Comparison of ENCODE assay signal across 25 cellular contexts in the genomic region with DNA sequence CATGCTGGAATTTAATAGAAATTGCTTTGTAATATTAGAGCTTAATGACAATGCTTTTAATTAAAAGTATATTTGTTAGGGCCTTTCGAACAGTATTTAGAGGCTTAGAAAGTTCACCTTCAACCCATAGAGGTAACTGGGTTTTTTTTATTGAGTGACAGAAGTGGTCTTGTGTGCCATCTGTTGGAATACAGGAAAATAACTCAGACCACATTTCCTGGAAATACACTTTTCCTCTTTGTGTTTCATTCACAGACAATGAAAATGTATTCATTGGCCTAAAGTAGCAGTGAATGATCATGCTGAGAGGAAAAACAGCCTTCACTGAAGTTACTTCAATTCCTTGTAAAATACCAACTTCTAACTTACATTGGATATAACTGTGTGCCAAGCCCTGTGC.
DNase-seq lines count a peak whose midpoint lies in the region; ATAC-seq, FAIRE-seq and TF ChIP-seq lines count a peak whose summit lies in the region.
"Had no signal": no experiment of that assay in that cellular context is flagged by ENCODE, and none has a peak within 500 bp of the region (broad histone marks: within the 10 kb centered on the region; RNA-seq: fewer than 3 reads in every experiment).

No MANE protein-coding gene starts in this region.

- H3K4me3 ChIP-seq in A549 (no peak overlapping the region), astrocyte of the cerebellum (ENCODE audit: low read depth, low read length) (no peak overlapping the region), kidney epithelial cell (ENCODE audit: low read depth, low read length) (no peak overlapping the region)
- H3K4me3 ChIP-seq: dorsolateral prefrontal cortex, thyroid gland had no signal

- H3K27me3 ChIP-seq in kidney epithelial cell (ENCODE audit: control insufficient read depth, insufficient read depth, low read length), result no peaks in the 10 kb centered on the region
- H3K27me3 ChIP-seq: dorsolateral prefrontal cortex, thyroid gland had no signal

- CTCF ChIA-PET in A549 (lab: Yijun Ruan, JAX), result interaction anchor here (0.6 to 2.1 kb wide), 2 partner anchors 28 to 210 kb away, joined by 5 to 8 read pairs; no protein-coding TSS in a partner anchor

- H3K4me2 ChIP-seq in A549, result no peak overlapping the region

- H3K36me3 ChIP-seq in kidney epithelial cell (ENCODE audit: control insufficient read depth, insufficient read depth, low read length), result peaks cover 2% of the 10 kb centered on the region
- H3K36me3 ChIP-seq: thyroid gland had no signal

- no peak for TF ChIP-seq POLR2A in A549 (IDR thresholded peaks at IDR 0.05; ENCODE audit: low read length)
- no peak for TF ChIP-seq POLR2A in GM12892 (IDR thresholded peaks at IDR 0.05; ENCODE audit: low read depth, low read length)

- H3K27ac ChIP-seq in A549, result no peak overlapping the region
- H3K27ac ChIP-seq: epithelial cell of prostate, thyroid gland had no signal

- ATAC-seq in A549, result no peak
- ATAC-seq in HG02571 (IDR thresholded peaks at IDR 0.05; ENCODE audit: unreplicated experiment), result no peak
- ATAC-seq: stimulated activated naive CD8-positive, alpha-beta T cell treated with anti-CD3 and anti-CD28 coated beads, Interleukin-15, Interleukin-2, amounts not matched to agents 100 U/mL and 50 U/mL, for 24 hours had no signal

- no peak for DNase-seq in A549 (ENCODE audit: low read depth in 1 of 2, low spot score in 1 of 2)
- DNase-seq in GM12892 (ENCODE audit: insufficient read length), result no peak
- no peak for DNase-seq in astrocyte of the cerebellum (ENCODE audit: low read depth)
- no peak for DNase-seq in kidney epithelial cell (ENCODE audit: low read depth)
- no peak for DNase-seq in NCI-H187 treated with DMSO at 0.1 percent for 48 hours (lab: John Stamatoyannopoulos, UW)
- no peak for DNase-seq in foreskin melanocyte
- no peak for DNase-seq in T-helper 1 cell
- DNase-seq: activated naive CD4-positive, alpha-beta T cell treated with anti-CD3 and anti-CD28 coated beads, Interleukin-2, amount 10 ng/mL, durations not matched to agents 7 days and 5 days; amygdala; CD4-positive, alpha-beta memory T cell; dorsolateral prefrontal cortex; foreskin fibroblast; HFFc6; hypothalamus; Kasumi-1; mammary epithelial cell; NCI-H1092 treated with DMSO at 0.1 percent for 48 hours; NCI-H2081 treated with DMSO at 0.1 percent for 48 hours; NCI-H524 treated with DMSO at 0.1 percent for 48 hours; stimulated activated CD4-positive, alpha-beta T cell treated with anti-CD3 and anti-CD28 coated beads, Interleukin-12 subunit alpha, Interleukin-12 subunit beta, amount 100 ng/mL, for 4 hours; stimulated activated CD4-positive, alpha-beta T cell treated with anti-CD3 and anti-CD28 coated beads, Interleukin-4, amount 100 ng/mL, for 4 hours; stimulated activated naive CD8-positive, alpha-beta T cell treated with anti-CD3 and anti-CD28 coated beads, Interleukin-15, Interleukin-2, amounts not matched to agents 100 U/mL and 50 U/mL, for 24 hours; thyroid gland had no signal

- 100% methylated on average over 1 of the region's 1 CpG for WGBS in A549 (ENCODE audit: missing lambda C conversion rate)

- TF ChIP-seq EP300 in A549 (IDR thresholded peaks at IDR 0.05), result no peak

- TF ChIP-seq CTCF in A549 (IDR thresholded peaks at IDR 0.05) (0 out of 3 replicates have a peak, but pooled peaks have one; percentile 9), astrocyte of the cerebellum (IDR thresholded peaks at IDR 0.05; ENCODE audit: low read depth, low read length, missing control alignments) (peak; percentile 10), kidney epithelial cell (IDR thresholded peaks at IDR 0.05; ENCODE audit: insufficient read depth, low read length, poor library complexity, severe bottlenecking) (peak; percentile 6)

- TF ChIP-seq RAD21 in A549 (conservative IDR thresholded peaks at IDR 0.05 in 1 of 2, IDR thresholded peaks at IDR 0.05 in 1 of 2), result no peak

- H3K4me1 ChIP-seq in A549, result no peaks in the 10 kb centered on the region
- H3K4me1 ChIP-seq: thyroid gland had no signal

- no peaks in the 10 kb centered on the region for H3K9me3 ChIP-seq in A549
- H3K9me3 ChIP-seq: thyroid gland had no signal

- in situ Hi-C loops in astrocyte of the cerebellum (cut with HindIII; ENCODE audit: low sequenced_read_pairs), result no loop called here

- POLR2A ChIA-PET in A549 (lab: Yijun Ruan, JAX), result no interaction called here

- FAIRE-seq in A549 (lab: Jason Lieb, UNC), result no peak
- FAIRE-seq in GM12892 (lab: Jason Lieb, UNC), result peak; percentile 9

TF ChIP-seq in A549, 52 proteins besides CTCF, POLR2A, EP300 and RAD21:
- no peak for TF ChIP-seq JUN (IDR thresholded peaks at IDR 0.05)
- TF ChIP-seq NFE2L2 (conservative IDR thresholded peaks at IDR 0.05; ENCODE audit: low read length), result no peak
- TF ChIP-seq, protein P1, sequence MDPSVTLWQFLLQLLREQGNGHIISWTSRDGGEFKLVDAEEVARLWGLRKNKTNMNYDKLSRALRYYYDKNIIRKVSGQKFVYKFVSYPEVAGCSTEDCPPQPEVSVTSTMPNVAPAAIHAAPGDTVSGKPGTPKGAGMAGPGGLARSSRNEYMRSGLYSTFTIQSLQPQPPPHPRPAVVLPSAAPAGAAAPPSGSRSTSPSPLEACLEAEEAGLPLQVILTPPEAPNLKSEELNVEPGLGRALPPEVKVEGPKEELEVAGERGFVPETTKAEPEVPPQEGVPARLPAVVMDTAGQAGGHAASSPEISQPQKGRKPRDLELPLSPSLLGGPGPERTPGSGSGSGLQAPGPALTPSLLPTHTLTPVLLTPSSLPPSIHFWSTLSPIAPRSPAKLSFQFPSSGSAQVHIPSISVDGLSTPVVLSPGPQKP (IDR thresholded peaks at IDR 0.05; ENCODE audit: low read depth, low read length), result no peak
- TF ChIP-seq, protein P2, sequence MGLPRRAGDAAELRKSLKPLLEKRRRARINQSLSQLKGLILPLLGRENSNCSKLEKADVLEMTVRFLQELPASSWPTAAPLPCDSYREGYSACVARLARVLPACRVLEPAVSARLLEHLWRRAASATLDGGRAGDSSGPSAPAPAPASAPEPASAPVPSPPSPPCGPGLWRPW (IDR thresholded peaks at IDR 0.05), result no peak
- TF ChIP-seq RARB (CRISPR knock-in tag; IDR thresholded peaks at IDR 0.05), result no peak
- TF ChIP-seq SREBF2 (IDR thresholded peaks at IDR 0.05), result no peak
- no peak for TF ChIP-seq HOXB5 (CRISPR knock-in tag; IDR thresholded peaks at IDR 0.05)
- no peak for TF ChIP-seq HEYL (CRISPR knock-in tag; IDR thresholded peaks at IDR 0.05)
- TF ChIP-seq RNF2 (IDR thresholded peaks at IDR 0.05; ENCODE audit: borderline replicate concordance, low read depth), result no peak
- TF ChIP-seq ESRRA (IDR thresholded peaks at IDR 0.05; ENCODE audit: borderline replicate concordance, low read length), result no peak
- TF ChIP-seq TFCP2L1 (CRISPR knock-in tag; IDR thresholded peaks at IDR 0.05), result no peak
- TF ChIP-seq, protein P3, sequence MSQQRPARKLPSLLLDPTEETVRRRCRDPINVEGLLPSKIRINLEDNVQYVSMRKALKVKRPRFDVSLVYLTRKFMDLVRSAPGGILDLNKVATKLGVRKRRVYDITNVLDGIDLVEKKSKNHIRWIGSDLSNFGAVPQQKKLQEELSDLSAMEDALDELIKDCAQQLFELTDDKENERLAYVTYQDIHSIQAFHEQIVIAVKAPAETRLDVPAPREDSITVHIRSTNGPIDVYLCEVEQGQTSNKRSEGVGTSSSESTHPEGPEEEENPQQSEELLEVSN (IDR thresholded peaks at IDR 0.05; ENCODE audit: borderline replicate concordance, low read depth), result no peak
